Comparison of ENCODE assay signal across 2 cellular contexts in the genomic region with DNA sequence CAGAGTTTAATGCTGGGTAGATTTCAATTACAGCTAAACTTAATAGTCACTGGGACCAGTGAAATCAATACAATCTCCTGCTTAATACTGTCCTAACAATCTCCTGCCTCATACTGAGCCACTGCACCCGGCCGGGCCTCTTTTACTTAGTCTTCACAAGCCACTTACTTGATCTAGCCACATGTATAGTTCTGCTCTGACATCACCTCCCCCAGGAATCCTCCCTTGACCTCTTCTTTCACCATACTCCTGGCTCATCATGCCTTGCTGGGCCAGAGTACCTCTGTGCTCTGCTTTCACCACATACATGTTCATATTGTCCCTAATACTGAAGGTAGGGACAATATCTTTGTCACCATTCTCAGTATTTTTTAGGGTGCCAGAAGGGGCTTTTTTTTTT.
TF ChIP-seq lines count a peak whose summit lies in the region.

No MANE protein-coding gene starts in this region.

TF ChIP-seq in IMR-90, 13 proteins besides CTCF, POLR2A, EP300 and RAD21:
- TF ChIP-seq, protein P1, sequence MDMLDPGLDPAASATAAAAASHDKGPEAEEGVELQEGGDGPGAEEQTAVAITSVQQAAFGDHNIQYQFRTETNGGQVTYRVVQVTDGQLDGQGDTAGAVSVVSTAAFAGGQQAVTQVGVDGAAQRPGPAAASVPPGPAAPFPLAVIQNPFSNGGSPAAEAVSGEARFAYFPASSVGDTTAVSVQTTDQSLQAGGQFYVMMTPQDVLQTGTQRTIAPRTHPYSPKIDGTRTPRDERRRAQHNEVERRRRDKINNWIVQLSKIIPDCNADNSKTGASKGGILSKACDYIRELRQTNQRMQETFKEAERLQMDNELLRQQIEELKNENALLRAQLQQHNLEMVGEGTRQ (IDR thresholded peaks at IDR 0.05; ENCODE audit: low read depth, low read length): no peak
- TF ChIP-seq MAFK (IDR thresholded peaks at IDR 0.05; ENCODE audit: low read depth, low read length) (no peak), MXI1 (IDR thresholded peaks at IDR 0.05; ENCODE audit: borderline replicate concordance, low read depth, low read length) (no peak), FOS (IDR thresholded peaks at IDR 0.05; ENCODE audit: low read depth, low read length) (no peak), SMC3 (IDR thresholded peaks at IDR 0.05; ENCODE audit: low read depth, low read length) (no peak), RCOR1 (IDR thresholded peaks at IDR 0.05; ENCODE audit: insufficient replicate concordance, low read length) (no peak), BHLHE40 (IDR thresholded peaks at IDR 0.05; ENCODE audit: low read depth, low read length) (no peak), CEBPB (IDR thresholded peaks at IDR 0.05; ENCODE audit: low read depth, low read length) (no peak)

TF ChIP-seq in WTC11, 78 proteins besides CTCF, POLR2A, EP300 and RAD21:
- TF ChIP-seq SP1 (CRISPR knock-in tag; conservative IDR thresholded peaks at IDR 0.05) (no peak), OVOL2 (CRISPR knock-in tag; IDR thresholded peaks at IDR 0.05; ENCODE audit: borderline replicate concordance) (no peak), ZNF317 (CRISPR knock-in tag; IDR thresholded peaks at IDR 0.05; ENCODE audit: borderline replicate concordance, low read depth) (no peak), RELA (CRISPR knock-in tag; IDR thresholded peaks at IDR 0.05; ENCODE audit: borderline replicate concordance) (no peak), GTF2I (CRISPR knock-in tag; conservative IDR thresholded peaks at IDR 0.05) (no peak), NR3C1 (CRISPR knock-in tag; conservative IDR thresholded peaks at IDR 0.05; ENCODE audit: low read depth) (no peak), MLX (CRISPR knock-in tag; IDR thresholded peaks at IDR 0.05) (no peak), GABPB1 (CRISPR knock-in tag; IDR thresholded peaks at IDR 0.05) (no peak), SOX15 (CRISPR knock-in tag; IDR thresholded peaks at IDR 0.05) (no peak)
- TF ChIP-seq, protein P2, sequence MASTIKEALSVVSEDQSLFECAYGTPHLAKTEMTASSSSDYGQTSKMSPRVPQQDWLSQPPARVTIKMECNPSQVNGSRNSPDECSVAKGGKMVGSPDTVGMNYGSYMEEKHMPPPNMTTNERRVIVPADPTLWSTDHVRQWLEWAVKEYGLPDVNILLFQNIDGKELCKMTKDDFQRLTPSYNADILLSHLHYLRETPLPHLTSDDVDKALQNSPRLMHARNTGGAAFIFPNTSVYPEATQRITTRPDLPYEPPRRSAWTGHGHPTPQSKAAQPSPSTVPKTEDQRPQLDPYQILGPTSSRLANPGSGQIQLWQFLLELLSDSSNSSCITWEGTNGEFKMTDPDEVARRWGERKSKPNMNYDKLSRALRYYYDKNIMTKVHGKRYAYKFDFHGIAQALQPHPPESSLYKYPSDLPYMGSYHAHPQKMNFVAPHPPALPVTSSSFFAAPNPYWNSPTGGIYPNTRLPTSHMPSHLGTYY (CRISPR knock-in tag; IDR thresholded peaks at IDR 0.05): no peak
- TF ChIP-seq, protein P3, sequence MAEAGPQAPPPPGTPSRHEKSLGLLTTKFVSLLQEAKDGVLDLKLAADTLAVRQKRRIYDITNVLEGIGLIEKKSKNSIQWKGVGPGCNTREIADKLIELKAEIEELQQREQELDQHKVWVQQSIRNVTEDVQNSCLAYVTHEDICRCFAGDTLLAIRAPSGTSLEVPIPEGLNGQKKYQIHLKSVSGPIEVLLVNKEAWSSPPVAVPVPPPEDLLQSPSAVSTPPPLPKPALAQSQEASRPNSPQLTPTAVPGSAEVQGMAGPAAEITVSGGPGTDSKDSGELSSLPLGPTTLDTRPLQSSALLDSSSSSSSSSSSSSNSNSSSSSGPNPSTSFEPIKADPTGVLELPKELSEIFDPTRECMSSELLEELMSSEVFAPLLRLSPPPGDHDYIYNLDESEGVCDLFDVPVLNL (CRISPR knock-in tag; IDR thresholded peaks at IDR 0.05; ENCODE audit: borderline replicate concordance, low read depth): no peak
- TF ChIP-seq, protein P4, sequence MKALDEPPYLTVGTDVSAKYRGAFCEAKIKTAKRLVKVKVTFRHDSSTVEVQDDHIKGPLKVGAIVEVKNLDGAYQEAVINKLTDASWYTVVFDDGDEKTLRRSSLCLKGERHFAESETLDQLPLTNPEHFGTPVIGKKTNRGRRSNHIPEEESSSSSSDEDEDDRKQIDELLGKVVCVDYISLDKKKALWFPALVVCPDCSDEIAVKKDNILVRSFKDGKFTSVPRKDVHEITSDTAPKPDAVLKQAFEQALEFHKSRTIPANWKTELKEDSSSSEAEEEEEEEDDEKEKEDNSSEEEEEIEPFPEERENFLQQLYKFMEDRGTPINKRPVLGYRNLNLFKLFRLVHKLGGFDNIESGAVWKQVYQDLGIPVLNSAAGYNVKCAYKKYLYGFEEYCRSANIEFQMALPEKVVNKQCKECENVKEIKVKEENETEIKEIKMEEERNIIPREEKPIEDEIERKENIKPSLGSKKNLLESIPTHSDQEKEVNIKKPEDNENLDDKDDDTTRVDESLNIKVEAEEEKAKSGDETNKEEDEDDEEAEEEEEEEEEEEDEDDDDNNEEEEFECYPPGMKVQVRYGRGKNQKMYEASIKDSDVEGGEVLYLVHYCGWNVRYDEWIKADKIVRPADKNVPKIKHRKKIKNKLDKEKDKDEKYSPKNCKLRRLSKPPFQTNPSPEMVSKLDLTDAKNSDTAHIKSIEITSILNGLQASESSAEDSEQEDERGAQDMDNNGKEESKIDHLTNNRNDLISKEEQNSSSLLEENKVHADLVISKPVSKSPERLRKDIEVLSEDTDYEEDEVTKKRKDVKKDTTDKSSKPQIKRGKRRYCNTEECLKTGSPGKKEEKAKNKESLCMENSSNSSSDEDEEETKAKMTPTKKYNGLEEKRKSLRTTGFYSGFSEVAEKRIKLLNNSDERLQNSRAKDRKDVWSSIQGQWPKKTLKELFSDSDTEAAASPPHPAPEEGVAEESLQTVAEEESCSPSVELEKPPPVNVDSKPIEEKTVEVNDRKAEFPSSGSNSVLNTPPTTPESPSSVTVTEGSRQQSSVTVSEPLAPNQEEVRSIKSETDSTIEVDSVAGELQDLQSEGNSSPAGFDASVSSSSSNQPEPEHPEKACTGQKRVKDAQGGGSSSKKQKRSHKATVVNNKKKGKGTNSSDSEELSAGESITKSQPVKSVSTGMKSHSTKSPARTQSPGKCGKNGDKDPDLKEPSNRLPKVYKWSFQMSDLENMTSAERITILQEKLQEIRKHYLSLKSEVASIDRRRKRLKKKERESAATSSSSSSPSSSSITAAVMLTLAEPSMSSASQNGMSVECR (CRISPR knock-in tag; IDR thresholded peaks at IDR 0.05; ENCODE audit: borderline replicate concordance): no peak
- TF ChIP-seq, protein P1 (CRISPR knock-in tag; IDR thresholded peaks at IDR 0.05): no peak
- TF ChIP-seq, protein P5, sequence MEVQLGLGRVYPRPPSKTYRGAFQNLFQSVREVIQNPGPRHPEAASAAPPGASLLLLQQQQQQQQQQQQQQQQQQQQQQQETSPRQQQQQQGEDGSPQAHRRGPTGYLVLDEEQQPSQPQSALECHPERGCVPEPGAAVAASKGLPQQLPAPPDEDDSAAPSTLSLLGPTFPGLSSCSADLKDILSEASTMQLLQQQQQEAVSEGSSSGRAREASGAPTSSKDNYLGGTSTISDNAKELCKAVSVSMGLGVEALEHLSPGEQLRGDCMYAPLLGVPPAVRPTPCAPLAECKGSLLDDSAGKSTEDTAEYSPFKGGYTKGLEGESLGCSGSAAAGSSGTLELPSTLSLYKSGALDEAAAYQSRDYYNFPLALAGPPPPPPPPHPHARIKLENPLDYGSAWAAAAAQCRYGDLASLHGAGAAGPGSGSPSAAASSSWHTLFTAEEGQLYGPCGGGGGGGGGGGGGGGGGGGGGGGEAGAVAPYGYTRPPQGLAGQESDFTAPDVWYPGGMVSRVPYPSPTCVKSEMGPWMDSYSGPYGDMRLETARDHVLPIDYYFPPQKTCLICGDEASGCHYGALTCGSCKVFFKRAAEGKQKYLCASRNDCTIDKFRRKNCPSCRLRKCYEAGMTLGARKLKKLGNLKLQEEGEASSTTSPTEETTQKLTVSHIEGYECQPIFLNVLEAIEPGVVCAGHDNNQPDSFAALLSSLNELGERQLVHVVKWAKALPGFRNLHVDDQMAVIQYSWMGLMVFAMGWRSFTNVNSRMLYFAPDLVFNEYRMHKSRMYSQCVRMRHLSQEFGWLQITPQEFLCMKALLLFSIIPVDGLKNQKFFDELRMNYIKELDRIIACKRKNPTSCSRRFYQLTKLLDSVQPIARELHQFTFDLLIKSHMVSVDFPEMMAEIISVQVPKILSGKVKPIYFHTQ (CRISPR knock-in tag; IDR thresholded peaks at IDR 0.05): no peak
